19 cellular contexts compared by ENCODE assay signal in genomic region chr1:224860488-224860887, GRCh38.
"Had no signal": no experiment of that assay in that cellular context is flagged by ENCODE, and none has a peak within 500 bp of the region (broad histone marks: within the 10 kb centered on the region; RNA-seq: fewer than 3 reads in every experiment).

No MANE protein-coding gene starts in this region.

- DNase-seq: IMR-90; Karpas-422; KG1; MG63; NCI-H1092; NCI-H1436 treated with DMSO at 0.1 percent for 48 hours; NCI-H1694; NCI-H187 treated with DMSO at 0.1 percent for 48 hours; NCI-H2029 treated with DMSO at 0.1 percent for 48 hours; NCI-H345; NCI-H446 treated with DMSO at 0.1 percent for 48 hours; NCI-H510A treated with DMSO at 0.1 percent for 48 hours; NCI-H526; NK-92 treated with Interleukin-12 subunit alpha and Interleukin-12 subunit beta, amount 100 ng/mL, for 24 hours; PC-3; SHP77; SK-N-SH; SW 1271 had no signal

- H3K27ac ChIP-seq: RWPE1 had no signal

- H3K4me2 ChIP-seq: SK-N-SH had no signal

- H3K9me3 ChIP-seq: MG63, SK-N-SH had no signal

- H3K9ac ChIP-seq: SK-N-SH had no signal

- H3K4me3 ChIP-seq: MG63 had no signal

- H3K36me3 ChIP-seq: MG63 had no signal
